Comparison of ENCODE assay signal across 2 cellular contexts in genomic region chr22:27588915-27589314, GRCh38.
TF ChIP-seq lines count a peak whose summit lies in the region.

No MANE protein-coding gene starts in this region.

TF ChIP-seq in HEK293, 187 proteins besides CTCF, POLR2A, EP300 and RAD21 (continued from another document):
- TF ChIP-seq ZNF513 (tag by site-specific recombination; IDR thresholded peaks at IDR 0.05) (peak; percentile 99), GFI1B (tag by site-specific recombination; IDR thresholded peaks at IDR 0.05) (no peak), ZNF791 (tag by site-specific recombination; IDR thresholded peaks at IDR 0.05) (0 out of 2 replicates have a peak, but pooled peaks have one; percentile 14), ZSCAN23 (tag by site-specific recombination; IDR thresholded peaks at IDR 0.05) (no peak), ZNF571 (tag by site-specific recombination; IDR thresholded peaks at IDR 0.05) (0 out of 2 replicates have a peak, but pooled peaks have one; percentile 53), ZNF658 (tag by site-specific recombination; IDR thresholded peaks at IDR 0.05) (peak; percentile 86; the same call in 1 of the 2 replicates), ZNF148 (tag by site-specific recombination; IDR thresholded peaks at IDR 0.05; ENCODE audit: borderline replicate concordance) (peak; percentile 88; the same call in 1 of the 2 replicates), ATF2 (tag by site-specific recombination; IDR thresholded peaks at IDR 0.05; ENCODE audit: low read depth) (0 out of 2 replicates have a peak, but pooled peaks have one; percentile 67), KLF17 (tag by site-specific recombination; IDR thresholded peaks at IDR 0.05) (no peak), ZNF433 (tag by site-specific recombination; IDR thresholded peaks at IDR 0.05; ENCODE audit: low read depth) (no peak)

TF ChIP-seq in SK-N-SH, 30 proteins besides CTCF, POLR2A, EP300 and RAD21 (continued from another document):
- TF ChIP-seq PBX3 (IDR thresholded peaks at IDR 0.05) (no peak), GABPA (IDR thresholded peaks at IDR 0.05; ENCODE audit: low read depth) (no peak), GATA2 (CRISPR knock-in tag; IDR thresholded peaks at IDR 0.05) (no peak), IRF3 (IDR thresholded peaks at IDR 0.05; ENCODE audit: low read depth, low read length) (no peak), ELF1 (IDR thresholded peaks at IDR 0.05) (no peak), FOSL2 (IDR thresholded peaks at IDR 0.05; ENCODE audit: borderline replicate concordance, low read depth) (no peak)
